8 cellular contexts compared by ENCODE assay signal in genomic region chr4:16225996-16226815, GRCh38. TPM values are rescaled to one million over a fixed set of nuclear protein-coding genes. Genes with fewer than 3 reads are reported as not detected.
A peak's percentile ranks its signal among the peaks of the same experiment; 100 is the strongest.
DNase-seq lines count a peak whose midpoint lies in the region; ATAC-seq and TF ChIP-seq lines count a peak whose summit lies in the region.

A gene with protein sequence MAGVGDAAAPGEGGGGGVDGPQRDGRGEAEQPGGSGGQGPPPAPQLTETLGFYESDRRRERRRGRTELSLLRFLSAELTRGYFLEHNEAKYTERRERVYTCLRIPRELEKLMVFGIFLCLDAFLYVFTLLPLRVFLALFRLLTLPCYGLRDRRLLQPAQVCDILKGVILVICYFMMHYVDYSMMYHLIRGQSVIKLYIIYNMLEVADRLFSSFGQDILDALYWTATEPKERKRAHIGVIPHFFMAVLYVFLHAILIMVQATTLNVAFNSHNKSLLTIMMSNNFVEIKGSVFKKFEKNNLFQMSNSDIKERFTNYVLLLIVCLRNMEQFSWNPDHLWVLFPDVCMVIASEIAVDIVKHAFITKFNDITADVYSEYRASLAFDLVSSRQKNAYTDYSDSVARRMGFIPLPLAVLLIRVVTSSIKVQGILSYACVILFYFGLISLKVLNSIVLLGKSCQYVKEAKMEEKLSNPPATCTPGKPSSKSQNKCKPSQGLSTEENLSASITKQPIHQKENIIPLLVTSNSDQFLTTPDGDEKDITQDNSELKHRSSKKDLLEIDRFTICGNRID (minus strand): TSS chr4:16226471. CDS start chr4:16226457, 14 bp downstream.

- H3K9me3 ChIP-seq in SJSA1 (replicated peaks) (no peaks in the 10 kb centered on the region), gastroesophageal sphincter (no peaks in the 10 kb centered on the region), neutrophil (no peaks in the 10 kb centered on the region)

- H3K4me3 Mint-ChIP-seq in Calu3 (ENCODE audit: low read depth, unreplicated experiment): peak within 1 kb of the TSS; percentile 65
- H3K4me3 Mint-ChIP-seq in activated naive CD4-positive, alpha-beta T cell treated with anti-CD3 and anti-CD28 coated beads for 36 hours: peak within 1 kb of the TSS; percentile 91

- TF ChIP-seq EP300 in gastroesophageal sphincter (IDR thresholded peaks at IDR 0.05): no peak

- H3K4me1 Mint-ChIP-seq in Calu3 (ENCODE audit: low read depth, unreplicated experiment): peaks cover 25% of the 10 kb centered on the region
- H3K4me1 Mint-ChIP-seq in activated naive CD4-positive, alpha-beta T cell treated with anti-CD3 and anti-CD28 coated beads for 36 hours (ENCODE audit: low read depth): peaks cover 57% of the 10 kb centered on the region

- ATAC-seq in GM19467 (IDR thresholded peaks at IDR 0.05; ENCODE audit: unreplicated experiment): peak; percentile 54
- ATAC-seq in gastroesophageal sphincter: peak; percentile 94

- TF ChIP-seq CTCF in Calu3 (IDR thresholded peaks at IDR 0.05; ENCODE audit: unreplicated experiment) (no peak), gastroesophageal sphincter (IDR thresholded peaks at IDR 0.05) (peak in 1 of 4 experiments; percentile 4), neutrophil (IDR thresholded peaks at IDR 0.05) (no peak)

- no CpG with 5 or more reads among the region's 135 CpGs for WGBS in gastroesophageal sphincter (ENCODE audit: low coverage in 1 of 2), 2 donors

- H3K4me1 ChIP-seq in SJSA1 (replicated peaks) (no peaks in the 10 kb centered on the region), gastroesophageal sphincter (peaks cover 10 to 67% (median 17%) of the 10 kb centered on the region in 3 donors), neutrophil (ENCODE audit: control insufficient read depth in 1 of 2, insufficient read depth in 1 of 2, low read depth in 1 of 2, low read length in 1 of 2) (peaks cover 60 to 61% of the 10 kb centered on the region in 2 experiments)

- peak; percentile 77 for DNase-seq in Calu3
- peak; percentile 73 for DNase-seq in HK-2 (ENCODE audit: unreplicated experiment)
- peak in 1 of 2 experiments; percentile 62 for DNase-seq in SJSA1 (ENCODE audit: low read depth in 1 of 2, low spot score in 2 of 2)
- DNase-seq in activated naive CD4-positive, alpha-beta T cell treated with anti-CD3 and anti-CD28 coated beads for 36 hours: peak; percentile 79
- DNase-seq in superior temporal gyrus (ENCODE audit: extremely low spot score): peak; percentile 72

- H3K27ac ChIP-seq in SJSA1 (peak within 1 kb of the TSS; percentile 62), gastroesophageal sphincter (peak within 1 kb of the TSS; percentile 87 to 99 (median 99)), neutrophil (peak within 1 kb of the TSS; percentile 95)

- H3K27me3 Mint-ChIP-seq in Calu3 (ENCODE audit: unreplicated experiment): no peaks in the 10 kb centered on the region
- no peaks in the 10 kb centered on the region for H3K27me3 Mint-ChIP-seq in activated naive CD4-positive, alpha-beta T cell treated with anti-CD3 and anti-CD28 coated beads for 36 hours (ENCODE audit: low read depth)

- TF ChIP-seq POLR2A in gastroesophageal sphincter (IDR thresholded peaks at IDR 0.05): peak; percentile 26 to 59

- peaks cover 48% of the 10 kb centered on the region for H3K36me3 Mint-ChIP-seq in Calu3 (ENCODE audit: insufficient read depth, unreplicated experiment)
- peaks cover 2% of the 10 kb centered on the region for H3K36me3 Mint-ChIP-seq in activated naive CD4-positive, alpha-beta T cell treated with anti-CD3 and anti-CD28 coated beads for 36 hours (ENCODE audit: low read depth)

- no peaks in the 10 kb centered on the region for H3K9me3 Mint-ChIP-seq in Calu3 (ENCODE audit: low read depth, unreplicated experiment)
- no peaks in the 10 kb centered on the region for H3K9me3 Mint-ChIP-seq in activated naive CD4-positive, alpha-beta T cell treated with anti-CD3 and anti-CD28 coated beads for 36 hours

- H3K36me3 ChIP-seq in SJSA1: peaks cover 8% of the 10 kb centered on the region
- no peaks in the 10 kb centered on the region for H3K36me3 ChIP-seq in gastroesophageal sphincter
- H3K36me3 ChIP-seq in neutrophil: no peaks in the 10 kb centered on the region

- H3K4me3 ChIP-seq in SJSA1 (peak within 1 kb of the TSS; percentile 90), gastroesophageal sphincter (peak within 1 kb of the TSS; percentile 63 to 82), neutrophil (ENCODE audit: low read depth in 1 of 2, low read length in 1 of 2) (peak within 1 kb of the TSS; percentile 73 to 77)

- H3K27me3 ChIP-seq in SJSA1 (replicated peaks) (no peaks in the 10 kb centered on the region), gastroesophageal sphincter (no peaks in the 10 kb centered on the region), neutrophil (no peaks in the 10 kb centered on the region)

- intact Hi-C loops in Calu3 (cut with micrococcal nuclease; ENCODE audit: unreplicated experiment): no loop called here
- intact Hi-C loops in activated naive CD4-positive, alpha-beta T cell treated with anti-CD3 and anti-CD28 coated beads for 36 hours (cut with micrococcal nuclease): loop anchor here (1.0 to 10.0 kb wide), 13 partner anchors 9 to 1796 kb away; partner anchors contain the start of genes CPEB2, DCAF16, LAP3 and LCORL

- CTCF ChIA-PET in Calu3 (lab: Charles Lee): no interaction called here
- CTCF ChIA-PET in activated naive CD4-positive, alpha-beta T cell treated with anti-CD3 and anti-CD28 coated beads for 36 hours (lab: Charles Lee): interaction anchor here (1.6 kb wide), 1 partner anchor 20 kb away, joined by 7 read pairs; no protein-coding TSS in a partner anchor

- H3K27ac Mint-ChIP-seq in Calu3 (ENCODE audit: unreplicated experiment): peak within 1 kb of the TSS; percentile 96
- H3K27ac Mint-ChIP-seq in activated naive CD4-positive, alpha-beta T cell treated with anti-CD3 and anti-CD28 coated beads for 36 hours: peak within 1 kb of the TSS; percentile 98

- BruUV-seq in Calu3 (replicated peaks; lab: Mats Ljungman, UMichigan): no TSS peak

RNA-seq across cellular contexts. Expression of the gene that starts here (rescaled TPM):
- total RNA-seq in Calu3 (2022) (23.7 and 31.5 TPM in 2 replicates), gastroesophageal sphincter (10 to 100 TPM; 29.9 to 40.4 (median 35.9) TPM)
- total RNA-seq in SJSA1 (2014; rRNA removed; shearing (Covaris generic)): 8.9 and 9.6 TPM in 2 replicates
- 10 to 100 TPM; 48.6 to 48.9 TPM for total RNA-seq in activated naive CD4-positive, alpha-beta T cell treated with anti-CD3 and anti-CD28 coated beads for 36 hours
